In genomic region chr3:52306978-52307377, GRCh38 we compare ENCODE assay signal across 18 cellular contexts. TPM values are rescaled to one million over a fixed set of nuclear protein-coding genes. Genes with fewer than 3 reads are reported as not detected.
DNase-seq lines count a peak whose midpoint lies in the region; ATAC-seq and TF ChIP-seq lines count a peak whose summit lies in the region.
"Had no signal": no experiment of that assay in that cellular context is flagged by ENCODE, and none has a peak within 500 bp of the region (broad histone marks: within the 10 kb centered on the region; RNA-seq: fewer than 3 reads in every experiment).

No MANE protein-coding gene starts in this region.

- H3K27me3 ChIP-seq in left ventricle myocardium inferior (ENCODE audit: low read depth), result no peaks in the 10 kb centered on the region
- H3K27me3 ChIP-seq in A673 (replicated peaks; ENCODE audit: insufficient read depth, low read depth, low read length, poor library complexity), result no peaks in the 10 kb centered on the region
- H3K27me3 ChIP-seq: BLaER1 treated with 17β-estradiol and CSF1 and Interleukin-3, amounts not matched to agents 10 nM and 100 nM had no signal

- no peaks in the 10 kb centered on the region for H3K9me3 Mint-ChIP-seq in central memory CD8-positive, alpha-beta T cell
- no peaks in the 10 kb centered on the region for H3K9me3 Mint-ChIP-seq in natural killer cell treated with Interleukin-12 subunit alpha and Interleukin-12 subunit beta and Interleukin-15 and Interleukin-18, amount 100 ng/mL, for 72 hours
- H3K9me3 Mint-ChIP-seq: CD4-positive, alpha-beta memory T cell had no signal

- H3K4me3 Mint-ChIP-seq in central memory CD8-positive, alpha-beta T cell, result no peak overlapping the region
- no peak overlapping the region for H3K4me3 Mint-ChIP-seq in natural killer cell treated with Interleukin-12 subunit alpha and Interleukin-12 subunit beta and Interleukin-15 and Interleukin-18, amount 100 ng/mL, for 72 hours
- H3K4me3 Mint-ChIP-seq: CD4-positive, alpha-beta memory T cell had no signal

- peaks cover 56% of the 10 kb centered on the region for H3K4me1 Mint-ChIP-seq in central memory CD8-positive, alpha-beta T cell
- H3K4me1 Mint-ChIP-seq in natural killer cell treated with Interleukin-12 subunit alpha and Interleukin-12 subunit beta and Interleukin-15 and Interleukin-18, amount 100 ng/mL, for 72 hours (ENCODE audit: low read depth in 2 of 2), result peaks cover 41 to 55% of the 10 kb centered on the region in 2 donors

- CTCF ChIA-PET in A673 (lab: Charles Lee), result no interaction called here

- no peak for ATAC-seq in Right ventricle myocardium inferior
- no peak for ATAC-seq in central memory CD8-positive, alpha-beta T cell (replicated peaks; ENCODE audit: extremely low read depth, poor library complexity, severe bottlenecking)
- ATAC-seq in natural killer cell treated with Interleukin-12 subunit alpha and Interleukin-12 subunit beta and Interleukin-15 and Interleukin-18, amount 100 ng/mL, for 72 hours, result no peak
- no peak for ATAC-seq in GM18498 (IDR thresholded peaks at IDR 0.05; ENCODE audit: unreplicated experiment)

- peak; percentile 6 for DNase-seq in Right ventricle myocardium inferior (ENCODE audit: missing footprints)
- no peak for DNase-seq in left ventricle myocardium inferior
- DNase-seq in central memory CD8-positive, alpha-beta T cell (ENCODE audit: low spot score in 2 of 2), result no peak
- no peak for DNase-seq in natural killer cell treated with Interleukin-12 subunit alpha and Interleukin-12 subunit beta and Interleukin-15 and Interleukin-18, amount 100 ng/mL, for 72 hours (ENCODE audit: low spot score)
- no peak for DNase-seq in pons (ENCODE audit: low spot score)
- DNase-seq in A673 (ENCODE audit: low spot score), result no peak
- DNase-seq: AML-193, DMS53, GM23248, H7, IMR-90, MM.1S, NCI-H526 treated with DMSO at 0.1 percent for 48 hours had no signal

- intact Hi-C loops in Right ventricle myocardium inferior (cut with DNase I) (no loop called here), left ventricle myocardium inferior (cut with micrococcal nuclease) (no loop called here), A673 (cut with micrococcal nuclease; ENCODE audit: unreplicated experiment) (no loop called here)

- H3K4me3 ChIP-seq in left ventricle myocardium inferior, result no peak overlapping the region
- no peak overlapping the region for H3K4me3 ChIP-seq in A673 (ENCODE audit: low read depth, low read length, poor library complexity, severe bottlenecking)
- H3K4me3 ChIP-seq: BLaER1 treated with 17β-estradiol and CSF1 and Interleukin-3, amounts not matched to agents 10 nM and 100 nM; GM23248 had no signal

- POLR2A ChIA-PET in A673 (lab: Charles Lee; ENCODE audit: low non-redundant PET), result no interaction called here

- no peaks in the 10 kb centered on the region for H3K4me1 ChIP-seq in left ventricle myocardium inferior
- H3K4me1 ChIP-seq in A673 (ENCODE audit: insufficient read depth, low read length, poor library complexity, severe bottlenecking), result no peaks in the 10 kb centered on the region

- H3K27ac ChIP-seq in left ventricle myocardium inferior (replicated peaks), result no peak overlapping the region
- H3K27ac ChIP-seq in A673 (ENCODE audit: low read depth, low read length, poor library complexity, severe bottlenecking), result no peak overlapping the region
- H3K27ac ChIP-seq: BLaER1 treated with 17β-estradiol and CSF1 and Interleukin-3, amounts not matched to agents 10 nM and 100 nM; GM23248; KMS-11 had no signal

- H3K27ac Mint-ChIP-seq in central memory CD8-positive, alpha-beta T cell (ENCODE audit: low read depth), result peak overlapping the region; percentile 74
- peak overlapping the region; percentile 42 to 89 for H3K27ac Mint-ChIP-seq in natural killer cell treated with Interleukin-12 subunit alpha and Interleukin-12 subunit beta and Interleukin-15 and Interleukin-18, amount 100 ng/mL, for 72 hours

- H3K9me3 ChIP-seq in left ventricle myocardium inferior (replicated peaks), result no peaks in the 10 kb centered on the region
- no peaks in the 10 kb centered on the region for H3K9me3 ChIP-seq in A673 (ENCODE audit: low read depth, low read length, poor library complexity, severe bottlenecking)
- H3K9me3 ChIP-seq: BLaER1 treated with 17β-estradiol and CSF1 and Interleukin-3, amounts not matched to agents 10 nM and 100 nM; SK-N-SH had no signal

- peaks cover 13% of the 10 kb centered on the region for H3K36me3 Mint-ChIP-seq in central memory CD8-positive, alpha-beta T cell (ENCODE audit: insufficient read depth)
- H3K36me3 Mint-ChIP-seq in natural killer cell treated with Interleukin-12 subunit alpha and Interleukin-12 subunit beta and Interleukin-15 and Interleukin-18, amount 100 ng/mL, for 72 hours, result no peaks in the 10 kb centered on the region

- no peaks in the 10 kb centered on the region for H3K27me3 Mint-ChIP-seq in central memory CD8-positive, alpha-beta T cell
- no peaks in the 10 kb centered on the region for H3K27me3 Mint-ChIP-seq in natural killer cell treated with Interleukin-12 subunit alpha and Interleukin-12 subunit beta and Interleukin-15 and Interleukin-18, amount 100 ng/mL, for 72 hours
- H3K27me3 Mint-ChIP-seq: CD4-positive, alpha-beta memory T cell had no signal

- TF ChIP-seq CTCF in left ventricle myocardium inferior (IDR thresholded peaks at IDR 0.05; ENCODE audit: borderline replicate concordance) (no peak), A673 (conservative IDR thresholded peaks at IDR 0.05; ENCODE audit: low read depth, low read length) (no peak)

- H3K36me3 ChIP-seq in left ventricle myocardium inferior, result no peaks in the 10 kb centered on the region
- no peaks in the 10 kb centered on the region for H3K36me3 ChIP-seq in A673 (ENCODE audit: insufficient read depth, low read length, poor library complexity, severe bottlenecking)

- BruUV-seq in A673 (replicated peaks; lab: Mats Ljungman, UMichigan), result no TSS peak

RNA-seq across cellular contexts. Expression of gene DNAH1, which starts 9.1 kb away (rescaled TPM):
- total RNA-seq in Right ventricle myocardium inferior (2.2 TPM), left ventricle myocardium inferior (2.2 TPM), A673 (2021) (1.3 and 1.8 TPM in 2 replicates)
- total RNA-seq in natural killer cell treated with Interleukin-12 subunit alpha and Interleukin-12 subunit beta and Interleukin-15 and Interleukin-18, amount 100 ng/mL, for 72 hours, result 10 to 100 TPM; 24.3 to 35.4 TPM

RNA-seq across cellular contexts. Expression of gene GLYCTK, which starts 19.4 kb away (rescaled TPM):
- total RNA-seq in Right ventricle myocardium inferior (5.2 TPM), left ventricle myocardium inferior (4.0 TPM), A673 (2021) (4.3 and 5.1 TPM in 2 replicates)
- total RNA-seq in natural killer cell treated with Interleukin-12 subunit alpha and Interleukin-12 subunit beta and Interleukin-15 and Interleukin-18, amount 100 ng/mL, for 72 hours, result 10 to 100 TPM; 26.0 to 34.2 TPM

RNA-seq across cellular contexts. Expression of gene WDR82, which starts 28.5 kb away (rescaled TPM):
- total RNA-seq in Right ventricle myocardium inferior, result 62.3 TPM
- total RNA-seq in left ventricle myocardium inferior, result 61.6 TPM
- 10 to 100 TPM; 82.8 to 87.4 TPM for total RNA-seq in natural killer cell treated with Interleukin-12 subunit alpha and Interleukin-12 subunit beta and Interleukin-15 and Interleukin-18, amount 100 ng/mL, for 72 hours
- 50.1 and 54.3 TPM in 2 replicates for total RNA-seq in A673 (2021)
